8 cellular contexts compared by ENCODE assay signal in the genomic region with DNA sequence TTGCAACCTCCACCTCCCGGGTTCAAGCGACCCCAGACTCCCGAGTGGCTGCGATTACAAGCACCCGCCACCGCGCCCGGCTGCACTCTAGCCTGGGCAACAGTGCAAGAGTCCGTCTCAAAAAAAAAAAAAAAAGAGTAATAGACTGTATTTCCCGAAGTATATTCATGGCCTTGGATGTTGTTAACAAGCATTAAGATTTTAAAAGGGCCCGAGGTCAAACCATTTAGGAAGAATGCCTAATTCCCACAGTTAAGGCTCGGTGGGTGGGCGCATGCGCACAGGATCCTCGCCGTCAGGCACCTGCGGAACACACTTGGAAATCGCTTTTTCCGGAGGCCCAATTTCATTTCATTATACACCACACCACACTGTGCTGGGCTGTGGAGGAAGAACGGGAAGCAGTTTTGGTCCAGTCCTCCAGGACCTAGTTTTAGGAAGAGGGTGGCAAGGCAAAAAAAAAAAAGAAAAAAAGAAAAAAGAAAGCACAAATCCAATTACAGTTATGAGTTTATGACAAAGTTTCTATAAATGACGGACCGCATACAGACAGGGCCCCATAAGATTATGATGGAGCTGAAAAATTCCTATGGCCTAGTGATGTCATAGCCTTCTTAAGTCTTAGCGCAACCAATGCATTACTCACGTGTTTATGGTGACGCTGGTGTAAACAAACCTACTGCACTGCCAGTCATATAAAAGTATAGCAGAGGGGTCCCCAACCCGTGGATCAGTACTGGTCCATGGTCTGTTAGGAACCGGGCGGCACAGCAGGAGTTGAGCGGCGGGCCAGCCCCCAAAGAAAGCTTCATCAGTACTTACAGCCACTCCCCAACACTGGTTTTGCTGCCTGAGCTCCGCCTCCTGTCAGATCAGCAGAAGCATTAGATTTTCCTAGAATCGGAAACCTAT. TPM values are rescaled to one million over a fixed set of nuclear protein-coding genes. Genes with fewer than 3 reads are reported as not detected.
A peak's percentile ranks its signal among the peaks of the same experiment; 100 is the strongest.
DNase-seq lines count a peak whose midpoint lies in the region; ATAC-seq and TF ChIP-seq lines count a peak whose summit lies in the region.

No MANE protein-coding gene starts in this region.

- TF ChIP-seq POLR2A in esophagus muscularis mucosa (IDR thresholded peaks at IDR 0.05; ENCODE audit: low read depth): no peak

- POLR2A ChIA-PET in activated CD8-positive, alpha-beta T cell treated with anti-CD3 and anti-CD28 coated beads, Interleukin-2, amount 10 ng/mL, durations not matched to agents 7 days and 5 days (lab: Charles Lee): interaction anchor here (1.0 to 1.1 kb wide), 2 partner anchors 11 to 17 kb away, joined by 3 to 5 read pairs; no protein-coding TSS in a partner anchor

- no peak for TF ChIP-seq EP300 in esophagus muscularis mucosa (IDR thresholded peaks at IDR 0.05)

- CTCF ChIA-PET in activated CD8-positive, alpha-beta T cell treated with anti-CD3 and anti-CD28 coated beads, Interleukin-2, amount 10 ng/mL, durations not matched to agents 7 days and 5 days (lab: Charles Lee): interaction anchor here (1.5 to 5.9 kb wide), 3 partner anchors 8 to 36 kb away, joined by 5 to 26 read pairs (median 7); no protein-coding TSS in a partner anchor

- H3K9me3 Mint-ChIP-seq in activated CD8-positive, alpha-beta T cell treated with anti-CD3 and anti-CD28 coated beads, Interleukin-2, amount 10 ng/mL, durations not matched to agents 7 days and 5 days (ENCODE audit: insufficient read depth): no peaks in the 10 kb centered on the region
- H3K9me3 Mint-ChIP-seq in natural killer cell: no peaks in the 10 kb centered on the region

- peak; percentile 83 for DNase-seq in COLO829 (ENCODE audit: low spot score)
- DNase-seq in activated CD8-positive, alpha-beta T cell treated with anti-CD3 and anti-CD28 coated beads, Interleukin-2, amount 10 ng/mL, durations not matched to agents 7 days and 5 days: peak; percentile 44
- DNase-seq in esophagus muscularis mucosa (ENCODE audit: extremely low spot score): no peak
- no peak for DNase-seq in natural killer cell
- DNase-seq in aorta: peak in 1 of 2 donors; percentile 55
- DNase-seq in ureter (ENCODE audit: low spot score): no peak

- H3K27ac ChIP-seq in esophagus muscularis mucosa (replicated peaks in 1 of 4) (no peak overlapping the region), aorta (ENCODE audit: low read depth in 1 of 2, low read length in 2 of 2) (no peak overlapping the region)

- ATAC-seq in HG02678 (IDR thresholded peaks at IDR 0.05; ENCODE audit: unreplicated experiment) (peak; percentile 56), natural killer cell (peak; percentile 72 to 79 (median 77)), aorta (ENCODE audit: low FRiP score) (no peak), HG02938 (IDR thresholded peaks at IDR 0.05; ENCODE audit: unreplicated experiment) (no peak)
- peak; percentile 53 for ATAC-seq in activated CD8-positive, alpha-beta T cell treated with anti-CD3 and anti-CD28 coated beads, Interleukin-2, amount 10 ng/mL, durations not matched to agents 7 days and 5 days

- H3K36me3 ChIP-seq in esophagus muscularis mucosa (no peaks in the 10 kb centered on the region), aorta (ENCODE audit: control insufficient read depth in 1 of 2, insufficient read depth in 2 of 2, low read length in 1 of 2) (no peaks in the 10 kb centered on the region)

- H3K4me3 ChIP-seq in esophagus muscularis mucosa (peak overlapping the region; percentile 48 to 60 (median 54)), aorta (ENCODE audit: low read length in 2 of 2) (peak overlapping the region; percentile 35 to 36)

- H3K4me3 Mint-ChIP-seq in activated CD8-positive, alpha-beta T cell treated with anti-CD3 and anti-CD28 coated beads, Interleukin-2, amount 10 ng/mL, durations not matched to agents 7 days and 5 days: peak overlapping the region; percentile 80
- peak overlapping the region; percentile 91 for H3K4me3 Mint-ChIP-seq in natural killer cell

- peaks cover 16% of the 10 kb centered on the region for H3K4me1 Mint-ChIP-seq in activated CD8-positive, alpha-beta T cell treated with anti-CD3 and anti-CD28 coated beads, Interleukin-2, amount 10 ng/mL, durations not matched to agents 7 days and 5 days (ENCODE audit: low read depth)
- peaks cover 9 to 14% of the 10 kb centered on the region in 2 donors for H3K4me1 Mint-ChIP-seq in natural killer cell

- WGBS in esophagus muscularis mucosa: 12% methylated on average over 28 of the region's 32 CpGs
- 13 to 18% methylated on average over 32 of the region's 32 CpGs for WGBS in aorta, 2 donors

- H3K9me3 ChIP-seq in esophagus muscularis mucosa (no peaks in the 10 kb centered on the region), aorta (ENCODE audit: control insufficient read depth, low read length) (no peaks in the 10 kb centered on the region)

- intact Hi-C loops in esophagus muscularis mucosa (cut with DNase I) (no loop called here), natural killer cell (cut with micrococcal nuclease) (no loop called here), aorta (cut with DNase I) (no loop called here)

- no peaks in the 10 kb centered on the region for H3K36me3 Mint-ChIP-seq in activated CD8-positive, alpha-beta T cell treated with anti-CD3 and anti-CD28 coated beads, Interleukin-2, amount 10 ng/mL, durations not matched to agents 7 days and 5 days (ENCODE audit: low read depth)
- H3K36me3 Mint-ChIP-seq in natural killer cell: no peaks in the 10 kb centered on the region

- H3K4me1 ChIP-seq in esophagus muscularis mucosa (peaks cover 9 to 14% (median 14%) of the 10 kb centered on the region in 4 donors), aorta (ENCODE audit: control insufficient read depth in 1 of 2, insufficient read depth in 2 of 2, low read length in 2 of 2) (no peaks in the 10 kb centered on the region)

- TF ChIP-seq CTCF in esophagus muscularis mucosa (IDR thresholded peaks at IDR 0.05) (no peak), natural killer cell (IDR thresholded peaks at IDR 0.05) (no peak)

- H3K27ac Mint-ChIP-seq in activated CD8-positive, alpha-beta T cell treated with anti-CD3 and anti-CD28 coated beads, Interleukin-2, amount 10 ng/mL, durations not matched to agents 7 days and 5 days: peak overlapping the region; percentile 30
- H3K27ac Mint-ChIP-seq in natural killer cell: peak overlapping the region; percentile 76 to 88

- H3K27me3 ChIP-seq in esophagus muscularis mucosa (no peaks in the 10 kb centered on the region), aorta (ENCODE audit: control insufficient read depth in 1 of 2, insufficient read depth in 2 of 2, low read length in 1 of 2) (no peaks in the 10 kb centered on the region)

- peaks cover 17% of the 10 kb centered on the region for H3K27me3 Mint-ChIP-seq in activated CD8-positive, alpha-beta T cell treated with anti-CD3 and anti-CD28 coated beads, Interleukin-2, amount 10 ng/mL, durations not matched to agents 7 days and 5 days (ENCODE audit: low read depth)
- H3K27me3 Mint-ChIP-seq in natural killer cell (ENCODE audit: low read depth in 2 of 2): peaks cover 5 to 7% of the 10 kb centered on the region in 2 donors

RNA-seq across cellular contexts. Expression of a gene that starts 38.2 kb away (rescaled TPM):
- total RNA-seq in activated CD8-positive, alpha-beta T cell treated with anti-CD3 and anti-CD28 coated beads, Interleukin-2, amount 10 ng/mL, durations not matched to agents 7 days and 5 days: 100 to 1,000 TPM; 526 to 541 TPM
- total RNA-seq in esophagus muscularis mucosa (100 to 1,000 TPM; 319 to 384 (median 350) TPM), natural killer cell (100 to 1,000 TPM; 490 to 616 (median 522) TPM), aorta (100 to 1,000 TPM; 310 to 349 TPM), ureter (501 TPM)
- 100 to 1,000 TPM; 464 to 699 TPM for polyA plus RNA-seq in aorta

Comparison
In these comparisons a context has a peak if more than half of its experiments do, and no peak if none do; other contexts are left out.
1. DNase-seq: peak in COLO829 (single experiment) and activated CD8-positive, alpha-beta T cell treated with anti-CD3 and anti-CD28 coated beads, Interleukin-2, amount 10 ng/mL, durations not matched to agents 7 days and 5 days (single experiment); none in esophagus muscularis mucosa (single experiment), natural killer cell (single experiment) and ureter (single experiment).
2. ATAC-seq: peak in HG02678 (single experiment), activated CD8-positive, alpha-beta T cell treated with anti-CD3 and anti-CD28 coated beads, Interleukin-2, amount 10 ng/mL, durations not matched to agents 7 days and 5 days (single experiment) and natural killer cell (3 of 3); none in aorta (single experiment) and HG02938 (single experiment).